Comparison of ENCODE assay signal across 11 cellular contexts in the genomic region with DNA sequence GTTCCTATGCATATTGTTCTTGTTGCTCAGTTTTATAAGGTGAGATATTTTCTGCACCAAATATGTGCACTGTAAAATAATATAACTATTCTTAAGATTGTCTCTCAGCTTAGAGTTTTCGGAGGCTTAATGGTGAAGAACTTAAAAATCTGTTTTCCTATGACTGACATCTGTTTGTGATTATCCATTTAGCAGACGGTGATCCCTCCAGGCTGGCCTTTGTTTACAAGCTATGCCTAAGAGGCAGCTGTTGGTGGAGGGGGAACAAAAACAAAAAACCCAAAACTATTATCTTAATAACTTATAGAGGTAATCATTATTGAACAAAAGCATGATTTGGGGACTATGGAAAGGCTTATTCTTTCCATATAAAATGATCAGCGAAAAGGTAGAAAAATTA. TPM values are rescaled to one million over a fixed set of nuclear protein-coding genes. Genes with fewer than 3 reads are reported as not detected.
DNase-seq lines count a peak whose midpoint lies in the region; ATAC-seq and TF ChIP-seq lines count a peak whose summit lies in the region.
"Had no signal": no experiment of that assay in that cellular context is flagged by ENCODE, and none has a peak within 500 bp of the region (broad histone marks: within the 10 kb centered on the region; RNA-seq: fewer than 3 reads in every experiment).

No MANE protein-coding gene starts in this region.

- H3K27me3 Mint-ChIP-seq in activated CD4-positive, alpha-beta T cell treated with anti-CD3 and anti-CD28 coated beads, Interleukin-2, amount 10 ng/mL, durations not matched to agents 7 days and 5 days, result no peaks in the 10 kb centered on the region
- H3K27me3 Mint-ChIP-seq in stimulated activated naive CD8-positive, alpha-beta T cell treated with anti-CD3 and anti-CD28 coated beads, Interleukin-15, amount 100 ng/mL, for 72 hours, result no peaks in the 10 kb centered on the region

- H3K27me3 ChIP-seq in PC-3 (ENCODE audit: low read length), result no peaks in the 10 kb centered on the region
- no peaks in the 10 kb centered on the region for H3K27me3 ChIP-seq in right lobe of liver
- H3K27me3 ChIP-seq: BLaER1 had no signal

- H3K9me2 ChIP-seq in PC-3 (replicated peaks; ENCODE audit: low read length), result no peaks in the 10 kb centered on the region

- H3K4me3 Mint-ChIP-seq in activated CD4-positive, alpha-beta T cell treated with anti-CD3 and anti-CD28 coated beads, Interleukin-2, amount 10 ng/mL, durations not matched to agents 7 days and 5 days, result peak overlapping the region; percentile 77
- peak overlapping the region; percentile 61 to 77 for H3K4me3 Mint-ChIP-seq in stimulated activated naive CD8-positive, alpha-beta T cell treated with anti-CD3 and anti-CD28 coated beads, Interleukin-15, amount 100 ng/mL, for 72 hours

- peak overlapping the region; percentile 94 for H3K27ac Mint-ChIP-seq in activated CD4-positive, alpha-beta T cell treated with anti-CD3 and anti-CD28 coated beads, Interleukin-2, amount 10 ng/mL, durations not matched to agents 7 days and 5 days
- peak overlapping the region in 1 of 2 donors; percentile 85 for H3K27ac Mint-ChIP-seq in stimulated activated naive CD8-positive, alpha-beta T cell treated with anti-CD3 and anti-CD28 coated beads, Interleukin-15, amount 100 ng/mL, for 72 hours

- no TSS peak for BruUV-seq in PC-3 (replicated peaks; lab: Mats Ljungman, UMichigan)

- 56% methylated on average over 3 of the region's 3 CpGs for WGBS in right lobe of liver (ENCODE audit: insufficient coverage, low coverage, low lambda C conversion rate, missing lambda C conversion rate)

- H3K79me2 ChIP-seq in PC-3 (ENCODE audit: low read length), result peaks cover 28% of the 10 kb centered on the region

- CTCF ChIA-PET in activated CD4-positive, alpha-beta T cell treated with anti-CD3 and anti-CD28 coated beads, Interleukin-2, amount 10 ng/mL, durations not matched to agents 7 days and 5 days (lab: Charles Lee), result interaction anchor here (0.6 to 1.6 kb wide), 9 partner anchors 10 to 184 kb away, joined by 3 to 7 read pairs (median 4); a partner anchor contains a TSS
- CTCF ChIA-PET in PC-3 (lab: Charles Lee), result no interaction called here

- H2AFZ ChIP-seq in PC-3 (ENCODE audit: low read length), result peak overlapping the region; percentile 61; the same call in 1 of the 2 replicates

- H3K4me2 ChIP-seq in PC-3 (ENCODE audit: low read length), result peak overlapping the region; percentile 83
- H3K4me2 ChIP-seq: BLaER1 had no signal

- H3K4me1 ChIP-seq in PC-3 (ENCODE audit: insufficient read depth, low read length) (peaks cover 41% of the 10 kb centered on the region), right lobe of liver (no peaks in the 10 kb centered on the region)
- H3K4me1 ChIP-seq: BLaER1 had no signal

- TF ChIP-seq POLR2A in right lobe of liver (IDR thresholded peaks at IDR 0.05), result no peak

- H4K20me1 ChIP-seq in PC-3 (ENCODE audit: low read length), result no peaks in the 10 kb centered on the region
- H4K20me1 ChIP-seq: BLaER1 had no signal

- POLR2A ChIA-PET in activated CD4-positive, alpha-beta T cell treated with anti-CD3 and anti-CD28 coated beads, Interleukin-2, amount 10 ng/mL, durations not matched to agents 7 days and 5 days (lab: Charles Lee), result interaction anchor here (0.5 to 0.7 kb wide), 2 partner anchors 75 to 81 kb away, joined by 3 to 4 read pairs; no protein-coding TSS in a partner anchor
- POLR2A ChIA-PET in PC-3 (lab: Charles Lee; ENCODE audit: unreplicated experiment), result no interaction called here

- H3K9me3 Mint-ChIP-seq in activated CD4-positive, alpha-beta T cell treated with anti-CD3 and anti-CD28 coated beads, Interleukin-2, amount 10 ng/mL, durations not matched to agents 7 days and 5 days, result peaks cover 12% of the 10 kb centered on the region
- peaks cover 0 to 10% of the 10 kb centered on the region in 2 donors for H3K9me3 Mint-ChIP-seq in stimulated activated naive CD8-positive, alpha-beta T cell treated with anti-CD3 and anti-CD28 coated beads, Interleukin-15, amount 100 ng/mL, for 72 hours

- no peaks in the 10 kb centered on the region for H3K9me3 ChIP-seq in PC-3 (ENCODE audit: low read length)
- no peaks in the 10 kb centered on the region for H3K9me3 ChIP-seq in right lobe of liver
- H3K9me3 ChIP-seq: BLaER1 had no signal

- peaks cover 14% of the 10 kb centered on the region for H3F3A ChIP-seq in PC-3 (ENCODE audit: low read length, unreplicated experiment)

- H3K36me3 ChIP-seq in PC-3 (ENCODE audit: low read depth, low read length), result no peaks in the 10 kb centered on the region
- no peaks in the 10 kb centered on the region for H3K36me3 ChIP-seq in right lobe of liver
- H3K36me3 ChIP-seq: BLaER1 had no signal

- no peak for DNase-seq in activated CD4-positive, alpha-beta T cell treated with anti-CD3 and anti-CD28 coated beads, Interleukin-2, amount 10 ng/mL, durations not matched to agents 7 days and 5 days
- DNase-seq in activated CD4-positive, alpha-beta T cell treated with anti-CD3 and anti-CD28 coated beads for 1 hour, result no peak
- DNase-seq in PC-3 (no peak), epithelial cell of prostate (ENCODE audit: low read depth, low spot score) (no peak), UCSD-AML1 (lab: John Stamatoyannopoulos, UW; ENCODE audit: unreplicated experiment) (no peak), right lobe of liver (no peak)
- DNase-seq in stimulated activated naive CD8-positive, alpha-beta T cell treated with anti-CD3 and anti-CD28 coated beads, Interleukin-15, amount 100 ng/mL, for 72 hours, result no peak
- DNase-seq: cortex of kidney, mesendoderm had no signal

- H3K36me3 Mint-ChIP-seq in activated CD4-positive, alpha-beta T cell treated with anti-CD3 and anti-CD28 coated beads, Interleukin-2, amount 10 ng/mL, durations not matched to agents 7 days and 5 days (ENCODE audit: low read depth), result peaks cover 8% of the 10 kb centered on the region

- H3K9ac ChIP-seq in PC-3 (ENCODE audit: low read length), result peak overlapping the region; percentile 62; the same call in 1 of the 2 replicates
- H3K9ac ChIP-seq: BLaER1 had no signal

- peak overlapping the region; percentile 59 for H3K4me3 ChIP-seq in PC-3 (ENCODE audit: low read length)
- peak overlapping the region in 1 of 3 donors; percentile 15 for H3K4me3 ChIP-seq in right lobe of liver
- H3K4me3 ChIP-seq: BLaER1 had no signal

- intact Hi-C loops in PC-3 (cut with micrococcal nuclease), result loop anchor here (2.0 kb wide), 1 partner anchor 72 kb away; no protein-coding TSS in a partner anchor
- intact Hi-C loops in right lobe of liver (cut with DNase I), result no loop called here

- TF ChIP-seq CTCF in PC-3 (conservative IDR thresholded peaks at IDR 0.05; ENCODE audit: low read depth, low read length), result no peak
- no peak for TF ChIP-seq CTCF in right lobe of liver (IDR thresholded peaks at IDR 0.05)

- H3K27ac ChIP-seq in PC-3 (ENCODE audit: low read length) (peak overlapping the region; percentile 91), epithelial cell of prostate (peak overlapping the region; percentile 100), right lobe of liver (peak overlapping the region in 1 of 3 donors; percentile 43)
- H3K27ac ChIP-seq: BLaER1 had no signal

- H3K4me1 Mint-ChIP-seq in activated CD4-positive, alpha-beta T cell treated with anti-CD3 and anti-CD28 coated beads, Interleukin-2, amount 10 ng/mL, durations not matched to agents 7 days and 5 days, result peaks cover 54% of the 10 kb centered on the region
- peaks cover 42% of the 10 kb centered on the region for H3K4me1 Mint-ChIP-seq in stimulated activated naive CD8-positive, alpha-beta T cell treated with anti-CD3 and anti-CD28 coated beads, Interleukin-15, amount 100 ng/mL, for 72 hours

- ATAC-seq in PC-3, result no peak
- ATAC-seq in stimulated activated naive CD8-positive, alpha-beta T cell treated with anti-CD3 and anti-CD28 coated beads, Interleukin-15, amount 100 ng/mL, for 72 hours, result no peak
- ATAC-seq in right lobe of liver, result no peak
- no peak for ATAC-seq in GM19324 (IDR thresholded peaks at IDR 0.05; ENCODE audit: low FRiP score, unreplicated experiment)

RNA-seq across cellular contexts. Expression of a gene that starts 0.7 kb away (rescaled TPM):
- total RNA-seq in activated CD4-positive, alpha-beta T cell treated with anti-CD3 and anti-CD28 coated beads, Interleukin-2, amount 10 ng/mL, durations not matched to agents 7 days and 5 days, result 1 to 10 TPM; 2.2 TPM
- 0.46 and 1.4 TPM in 2 replicates for total RNA-seq in PC-3 (2014; rRNA removed)
- total RNA-seq in right lobe of liver, result 1 to 10 TPM in 4 of 6 experiments, under 1 TPM in 2; 0.49 to 2.4 (median 1.1) TPM
